ENCODE assay signal across 13 cellular contexts in genomic region chr6:135605278-135605790, GRCh38.
DNase-seq lines count a peak whose midpoint lies in the region.
"Had no signal": no experiment of that assay in that cellular context is flagged by ENCODE, and none has a peak within 500 bp of the region (broad histone marks: within the 10 kb centered on the region; RNA-seq: fewer than 3 reads in every experiment).

No MANE protein-coding gene starts in this region.

- peaks cover 23% of the 10 kb centered on the region for H3K36me3 Mint-ChIP-seq in activated CD4-positive, alpha-beta T cell treated with anti-CD3 and anti-CD28 coated beads, Interleukin-2, amount 10 ng/mL, durations not matched to agents 24 days and 14 days (ENCODE audit: low read depth)
- H3K36me3 Mint-ChIP-seq in activated naive CD4-positive, alpha-beta T cell treated with anti-CD3 and anti-CD28 coated beads, Interleukin-2, amount 50 U/mL, for 24 hours: no peaks in the 10 kb centered on the region
- no peaks in the 10 kb centered on the region for H3K36me3 Mint-ChIP-seq in activated naive CD4-positive, alpha-beta T cell treated with anti-CD3 and anti-CD28 coated beads for 36 hours (ENCODE audit: low read depth)
- peaks cover 4% of the 10 kb centered on the region for H3K36me3 Mint-ChIP-seq in activated naive CD8-positive, alpha-beta T cell treated with anti-CD3 and anti-CD28 coated beads for 36 hours
- H3K36me3 Mint-ChIP-seq: CD4-positive, CD25-positive, alpha-beta regulatory T cell had no signal

- peak overlapping the region; percentile 19 for H3K4me3 Mint-ChIP-seq in activated CD4-positive, alpha-beta T cell treated with anti-CD3 and anti-CD28 coated beads, Interleukin-2, amount 10 ng/mL, durations not matched to agents 24 days and 14 days
- H3K4me3 Mint-ChIP-seq in activated naive CD4-positive, alpha-beta T cell treated with anti-CD3 and anti-CD28 coated beads, Interleukin-2, amount 50 U/mL, for 24 hours: no peak overlapping the region
- no peak overlapping the region for H3K4me3 Mint-ChIP-seq in activated naive CD4-positive, alpha-beta T cell treated with anti-CD3 and anti-CD28 coated beads for 36 hours
- no peak overlapping the region for H3K4me3 Mint-ChIP-seq in activated naive CD8-positive, alpha-beta T cell treated with anti-CD3 and anti-CD28 coated beads for 36 hours
- H3K4me3 Mint-ChIP-seq: CD4-positive, CD25-positive, alpha-beta regulatory T cell; HFFc6 had no signal

- no peak for DNase-seq in activated CD4-positive, alpha-beta T cell treated with anti-CD3 and anti-CD28 coated beads, Interleukin-2, amount 10 ng/mL, durations not matched to agents 24 days and 14 days
- DNase-seq in activated CD4-positive, alpha-beta T cell treated with anti-CD3 and anti-CD28 coated beads for 48 hours: no peak
- no peak for DNase-seq in activated naive CD4-positive, alpha-beta T cell treated with anti-CD3 and anti-CD28 coated beads for 36 hours
- no peak for DNase-seq in activated naive CD8-positive, alpha-beta T cell treated with anti-CD3 and anti-CD28 coated beads for 36 hours
- no peak for DNase-seq in H7
- no peak for DNase-seq in NCI-H1092 (lab: John Stamatoyannopoulos, UW)
- DNase-seq: ACHN; CD4-positive, CD25-positive, alpha-beta regulatory T cell; GF-D8; HCEC 1CT; HFFc6 had no signal

- CTCF ChIA-PET in activated naive CD4-positive, alpha-beta T cell treated with anti-CD3 and anti-CD28 coated beads for 36 hours (lab: Charles Lee): no interaction called here

- H3K36me3 ChIP-seq in H7 (replicated peaks; ENCODE audit: control insufficient read depth, insufficient read depth, low read length): no peaks in the 10 kb centered on the region
- H3K36me3 ChIP-seq: BLaER1 treated with 17β-estradiol and CSF1 and Interleukin-3, amounts not matched to agents 10 nM and 100 nM had no signal

- no peaks in the 10 kb centered on the region for H3K27me3 Mint-ChIP-seq in activated CD4-positive, alpha-beta T cell treated with anti-CD3 and anti-CD28 coated beads, Interleukin-2, amount 10 ng/mL, durations not matched to agents 24 days and 14 days
- H3K27me3 Mint-ChIP-seq in activated naive CD4-positive, alpha-beta T cell treated with anti-CD3 and anti-CD28 coated beads, Interleukin-2, amount 50 U/mL, for 24 hours: no peaks in the 10 kb centered on the region
- H3K27me3 Mint-ChIP-seq in activated naive CD4-positive, alpha-beta T cell treated with anti-CD3 and anti-CD28 coated beads for 36 hours (ENCODE audit: low read depth): no peaks in the 10 kb centered on the region
- H3K27me3 Mint-ChIP-seq in activated naive CD8-positive, alpha-beta T cell treated with anti-CD3 and anti-CD28 coated beads for 36 hours: no peaks in the 10 kb centered on the region
- H3K27me3 Mint-ChIP-seq: CD4-positive, CD25-positive, alpha-beta regulatory T cell had no signal

- no peaks in the 10 kb centered on the region for H3K27me3 ChIP-seq in H7 (ENCODE audit: control insufficient read depth, insufficient read depth, low read length)
- H3K27me3 ChIP-seq: BLaER1 treated with 17β-estradiol and CSF1 and Interleukin-3, amounts not matched to agents 10 nM and 100 nM had no signal

- intact Hi-C loops in activated CD4-positive, alpha-beta T cell treated with anti-CD3 and anti-CD28 coated beads, Interleukin-2, amount 10 ng/mL, durations not matched to agents 24 days and 14 days (cut with micrococcal nuclease): loop anchor here (1.0 to 2.0 kb wide), 6 partner anchors 19 to 68 kb away; no protein-coding TSS in a partner anchor
- intact Hi-C loops in activated naive CD4-positive, alpha-beta T cell treated with anti-CD3 and anti-CD28 coated beads for 36 hours (cut with micrococcal nuclease): loop anchor here (1.0 to 5.0 kb wide), 3 partner anchors 19 to 42 kb away; no protein-coding TSS in a partner anchor

- no peak overlapping the region for H3K4me3 ChIP-seq in H7 (ENCODE audit: insufficient read depth, low read depth, low read length)
- H3K4me3 ChIP-seq: BLaER1 treated with 17β-estradiol and CSF1 and Interleukin-3, amounts not matched to agents 10 nM and 100 nM had no signal

- peaks cover 4% of the 10 kb centered on the region for H3K9me3 Mint-ChIP-seq in activated CD4-positive, alpha-beta T cell treated with anti-CD3 and anti-CD28 coated beads, Interleukin-2, amount 10 ng/mL, durations not matched to agents 24 days and 14 days
- no peaks in the 10 kb centered on the region for H3K9me3 Mint-ChIP-seq in activated naive CD4-positive, alpha-beta T cell treated with anti-CD3 and anti-CD28 coated beads, Interleukin-2, amount 50 U/mL, for 24 hours
- H3K9me3 Mint-ChIP-seq in activated naive CD4-positive, alpha-beta T cell treated with anti-CD3 and anti-CD28 coated beads for 36 hours: no peaks in the 10 kb centered on the region
- H3K9me3 Mint-ChIP-seq in activated naive CD8-positive, alpha-beta T cell treated with anti-CD3 and anti-CD28 coated beads for 36 hours: no peaks in the 10 kb centered on the region
- H3K9me3 Mint-ChIP-seq: CD4-positive, CD25-positive, alpha-beta regulatory T cell; HFFc6 had no signal

- H3K4me1 Mint-ChIP-seq in activated CD4-positive, alpha-beta T cell treated with anti-CD3 and anti-CD28 coated beads, Interleukin-2, amount 10 ng/mL, durations not matched to agents 24 days and 14 days: peaks cover 25% of the 10 kb centered on the region
- peaks cover 5% of the 10 kb centered on the region for H3K4me1 Mint-ChIP-seq in activated naive CD4-positive, alpha-beta T cell treated with anti-CD3 and anti-CD28 coated beads, Interleukin-2, amount 50 U/mL, for 24 hours
- H3K4me1 Mint-ChIP-seq in activated naive CD4-positive, alpha-beta T cell treated with anti-CD3 and anti-CD28 coated beads for 36 hours (ENCODE audit: low read depth): peaks cover 22% of the 10 kb centered on the region
- H3K4me1 Mint-ChIP-seq in activated naive CD8-positive, alpha-beta T cell treated with anti-CD3 and anti-CD28 coated beads for 36 hours: peaks cover 23% of the 10 kb centered on the region
- H3K4me1 Mint-ChIP-seq: CD4-positive, CD25-positive, alpha-beta regulatory T cell had no signal

- peak overlapping the region; percentile 89 for H3K27ac Mint-ChIP-seq in activated CD4-positive, alpha-beta T cell treated with anti-CD3 and anti-CD28 coated beads, Interleukin-2, amount 10 ng/mL, durations not matched to agents 24 days and 14 days
- peak overlapping the region; percentile 74 for H3K27ac Mint-ChIP-seq in activated naive CD4-positive, alpha-beta T cell treated with anti-CD3 and anti-CD28 coated beads, Interleukin-2, amount 50 U/mL, for 24 hours
- H3K27ac Mint-ChIP-seq in activated naive CD4-positive, alpha-beta T cell treated with anti-CD3 and anti-CD28 coated beads for 36 hours: no peak overlapping the region
- H3K27ac Mint-ChIP-seq in activated naive CD8-positive, alpha-beta T cell treated with anti-CD3 and anti-CD28 coated beads for 36 hours: peak overlapping the region; percentile 52
- H3K27ac Mint-ChIP-seq: CD4-positive, CD25-positive, alpha-beta regulatory T cell; HFFc6 had no signal
